Comparison of ENCODE assay signal across 18 cellular contexts in the genomic region with DNA sequence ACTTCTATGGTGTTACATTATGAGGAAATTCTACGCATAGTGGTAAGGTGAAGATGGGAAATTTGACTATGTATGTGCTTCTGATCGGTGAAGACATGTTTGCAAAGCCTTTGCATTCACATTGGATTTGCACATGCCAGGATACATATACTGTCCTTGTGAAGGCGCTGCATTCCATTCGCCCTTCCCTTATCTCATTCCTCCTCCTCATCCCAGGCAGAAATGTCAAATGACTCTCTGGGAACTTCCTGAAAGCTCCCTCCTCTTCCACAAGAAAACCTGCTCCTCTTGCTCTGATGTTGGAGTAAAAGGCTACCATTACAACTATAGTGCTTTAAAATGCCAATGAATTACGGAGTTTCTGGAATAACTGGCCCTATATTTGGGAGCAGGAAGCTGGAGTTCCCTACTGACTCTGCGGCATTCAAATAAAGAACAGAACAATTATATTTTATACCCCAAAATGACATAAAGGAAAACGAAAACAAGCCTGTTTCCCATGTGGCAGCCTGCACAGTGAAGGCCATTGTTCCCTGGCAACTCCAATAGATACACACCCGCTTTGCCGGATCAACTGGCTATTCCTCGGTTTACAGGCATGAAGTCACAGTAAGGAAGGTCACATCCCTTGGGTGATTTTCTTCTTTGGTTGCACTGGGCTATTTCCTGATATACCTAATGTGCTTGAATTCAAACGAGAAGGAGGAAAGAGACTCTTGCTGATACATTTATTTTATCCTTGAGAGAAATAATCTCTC.
"Had no signal": no experiment of that assay in that cellular context is flagged by ENCODE, and none has a peak within 500 bp of the region (broad histone marks: within the 10 kb centered on the region; RNA-seq: fewer than 3 reads in every experiment).

No MANE protein-coding gene starts in this region.

- H3K27ac ChIP-seq: adrenal gland, foreskin keratinocyte, heart left ventricle, left lung, tibial nerve had no signal

- H3K4me3 ChIP-seq: adrenal gland, esophagus squamous epithelium, heart left ventricle, left lung, skin epidermis, tibial nerve had no signal

- H3K4me1 ChIP-seq: adrenal gland, foreskin keratinocyte, left lung had no signal

- H3K27me3 ChIP-seq: adrenal gland, esophagus squamous epithelium, foreskin keratinocyte, heart left ventricle, left lung, tibial nerve had no signal

- FAIRE-seq: islet of Langerhans, TTC549 had no signal

- ATAC-seq: activated T-helper 17 cell treated with anti-CD3 and anti-CD28 coated beads, Interleukin-2, amount 50 U/mL, for 72 hours; foreskin keratinocyte; stimulated activated effector memory CD8-positive, alpha-beta T cell treated with anti-CD3 and anti-CD28 coated beads, Interleukin-12 subunit alpha, Interleukin-12 subunit beta, amount 100 ng/mL, for 72 hours had no signal

- H3K36me3 ChIP-seq: adrenal gland, esophagus squamous epithelium, heart left ventricle, left lung, tibial nerve had no signal

- H3K9me3 ChIP-seq: adrenal gland, esophagus squamous epithelium, heart left ventricle, left lung, tibial nerve had no signal

- DNase-seq: activated CD4-positive, alpha-beta T cell treated with anti-CD3 and anti-CD28 coated beads, Interleukin-2, amount 50 U/mL, for 1 hour; activated CD4-positive, CD25-positive, alpha-beta regulatory T cell; activated naive CD4-positive, alpha-beta T cell treated with anti-CD3 and anti-CD28 coated beads, Interleukin-2, amount 50 U/mL, for 16 hours; activated T-cell treated with anti-CD3 and anti-CD28 coated beads for 4 hours; adrenal gland; cerebellar nuclear complex; endodermal cell; esophagus squamous epithelium; foreskin keratinocyte; heart left ventricle; T-helper 2 cell had no signal
